ENCODE assay signal across 29 cellular contexts in the genomic region with DNA sequence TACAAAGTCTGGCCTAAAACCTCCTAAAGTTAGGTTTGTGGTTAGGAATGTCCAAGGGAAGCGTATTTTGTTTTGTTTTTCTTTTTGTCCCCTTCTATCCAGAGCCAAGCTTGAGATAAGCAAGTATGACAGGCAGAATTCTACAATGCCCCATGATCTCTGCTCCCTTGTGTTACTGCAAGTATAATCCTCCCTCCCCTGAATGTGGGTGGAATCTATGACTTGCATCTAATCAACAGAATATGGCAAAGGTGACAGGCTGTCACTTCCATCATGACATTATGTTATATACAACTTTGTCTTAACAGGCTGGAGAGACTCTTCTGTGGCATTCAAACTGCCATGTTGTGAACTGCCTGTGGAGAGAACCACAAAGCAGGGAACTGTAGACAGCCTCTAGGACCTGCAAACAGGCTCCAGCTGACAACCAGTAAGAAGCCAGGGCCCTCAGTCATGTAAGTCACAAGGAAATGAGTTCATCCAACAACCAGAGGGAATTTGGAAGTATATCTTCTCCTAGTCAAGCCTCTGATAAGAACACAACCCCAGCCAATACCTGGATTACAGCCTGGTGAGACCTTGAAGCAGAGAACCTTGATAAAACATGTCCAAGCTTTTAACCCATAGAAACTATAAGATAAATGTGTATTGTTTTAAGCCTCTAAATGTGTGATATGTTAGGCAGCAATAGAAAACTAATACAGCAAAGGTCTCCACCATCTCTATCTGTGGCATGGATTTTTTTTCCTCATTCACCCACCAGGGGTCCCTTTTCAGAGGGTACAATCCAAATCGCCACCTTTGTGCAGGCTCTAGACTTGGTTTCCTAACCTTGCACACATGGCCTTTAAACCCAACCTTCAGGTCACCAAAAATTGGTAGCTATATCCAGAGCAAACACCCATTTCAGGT. TPM values are rescaled to one million over a fixed set of nuclear protein-coding genes. Genes with fewer than 3 reads are reported as not detected.
DNase-seq lines count a peak whose midpoint lies in the region; ATAC-seq, FAIRE-seq and TF ChIP-seq lines count a peak whose summit lies in the region.
"Had no signal": no experiment of that assay in that cellular context is flagged by ENCODE, and none has a peak within 500 bp of the region (broad histone marks: within the 10 kb centered on the region; RNA-seq: fewer than 3 reads in every experiment).

No MANE protein-coding gene starts in this region.

- in situ Hi-C loops in K562 (cut with MboI): no loop called here

- H3K9me3 ChIP-seq in heart left ventricle (no peaks in the 10 kb centered on the region), right atrium auricular region (no peaks in the 10 kb centered on the region), H9 (ENCODE audit: control insufficient read depth, low read depth, low read length) (no peaks in the 10 kb centered on the region), K562 (replicated peaks; ENCODE audit: control insufficient read depth, insufficient read depth, low read depth, low read length) (no peaks in the 10 kb centered on the region), MM.1S (replicated peaks; ENCODE audit: insufficient read depth, low read length) (no peaks in the 10 kb centered on the region)

- DNase-seq in heart left ventricle (no peak), right atrium auricular region (ENCODE audit: low spot score) (no peak), H9 (no peak), K562 (ENCODE audit: extremely low read depth in 1 of 4, low spot score in 3 of 4) (peak; percentile 45 to 59 (median 52)), neural crest cell (ENCODE audit: low read depth, low spot score) (no peak), MM.1S (no peak)
- DNase-seq: activated CD4-positive, alpha-beta T cell treated with anti-CD3 and anti-CD28 coated beads for 36 hours; activated naive CD4-positive, alpha-beta T cell treated with anti-CD3 and anti-CD28 coated beads for 36 hours; aorta; caudate nucleus; immature natural killer cell; NCI-H510A treated with DMSO at 0.1 percent for 48 hours; NK-92 treated with Interleukin-12 subunit alpha and Interleukin-12 subunit beta, amount 100 ng/mL, for 24 hours; stimulated activated naive CD8-positive, alpha-beta T cell treated with anti-CD3 and anti-CD28 coated beads, Interleukin-15, Interleukin-2, amounts not matched to agents 100 U/mL and 50 U/mL, for 24 hours; T-helper 2 cell had no signal

- no peaks in the 10 kb centered on the region for H3K9me1 ChIP-seq in K562 (ENCODE audit: control insufficient read depth, insufficient read depth, low read length)

- H3F3A ChIP-seq in MM.1S (ENCODE audit: insufficient read depth, low read length): no peaks in the 10 kb centered on the region

- no peak overlapping the region for H4K91ac ChIP-seq in H9 (ENCODE audit: insufficient read length, low read depth, low read length)

- H3K56ac ChIP-seq in H9 (ENCODE audit: insufficient read length, low read depth, low read length): no peak overlapping the region

- intact Hi-C loops in heart left ventricle (cut with DNase I): no loop called here
- intact Hi-C loops in K562 (cut with micrococcal nuclease): no loop called here

- no peak overlapping the region for H2AK5ac ChIP-seq in H9 (ENCODE audit: insufficient read length, low read length)

- H3K27ac Mint-ChIP-seq in H9: no peak overlapping the region
- H3K27ac Mint-ChIP-seq in neural crest cell (ENCODE audit: unreplicated experiment): no peak overlapping the region
- H3K27ac Mint-ChIP-seq: activated CD4-positive, alpha-beta T cell treated with anti-CD3 and anti-CD28 coated beads for 36 hours; activated naive CD4-positive, alpha-beta T cell treated with anti-CD3 and anti-CD28 coated beads for 36 hours; nephron had no signal

- H2BK5ac ChIP-seq in H9 (ENCODE audit: insufficient read length, low read length): no peak overlapping the region

- TF ChIP-seq POLR2A in heart left ventricle (IDR thresholded peaks at IDR 0.05): no peak
- TF ChIP-seq POLR2A in K562 (conservative IDR thresholded peaks at IDR 0.05): no peak

- peak; percentile 42 for FAIRE-seq in K562 (lab: Jason Lieb, UNC)
- FAIRE-seq: H1 had no signal

- H2AFZ ChIP-seq in H9 (ENCODE audit: low read length) (no peak overlapping the region), K562 (ENCODE audit: low read depth, low read length) (no peak overlapping the region; the same call in 1 of the 2 replicates), MM.1S (ENCODE audit: low read length) (no peak overlapping the region)
- H2AFZ ChIP-seq: parathyroid adenoma had no signal

- H3K4me3 ChIP-seq in heart left ventricle (no peak overlapping the region), right atrium auricular region (no peak overlapping the region), K562 (no peak overlapping the region), MM.1S (ENCODE audit: low read length) (no peak overlapping the region)
- H3K4me3 ChIP-seq: SK-N-MC had no signal

- H3K4me2 ChIP-seq in H9 (ENCODE audit: insufficient read depth, insufficient read length, low read length): no peak overlapping the region
- peak overlapping the region; percentile 29; the same call in 1 of the 2 replicates for H3K4me2 ChIP-seq in K562 (ENCODE audit: insufficient read depth, low read length)
- H3K4me2 ChIP-seq in MM.1S (ENCODE audit: low read depth, low read length): no peak overlapping the region
- H3K4me2 ChIP-seq: KMS-11 had no signal

- H3K4me1 Mint-ChIP-seq in H9 (no peaks in the 10 kb centered on the region), neural crest cell (no peaks in the 10 kb centered on the region)

- H3K79me2 ChIP-seq in H9 (ENCODE audit: insufficient read depth, low read length): no peaks in the 10 kb centered on the region
- H3K79me2 ChIP-seq in K562 (ENCODE audit: control insufficient read depth, insufficient read depth, low read length): no peaks in the 10 kb centered on the region
- no peaks in the 10 kb centered on the region for H3K79me2 ChIP-seq in MM.1S (ENCODE audit: low read length)
- H3K79me2 ChIP-seq: parathyroid adenoma had no signal

- no peak overlapping the region for H3T11ph ChIP-seq in H9 (ENCODE audit: low read length)

- CTCF ChIA-PET in K562 (lab: Yijun Ruan, JAX; ENCODE audit: low intra/inter-chr PET ratio): no interaction called here

- TF ChIP-seq CTCF in heart left ventricle (IDR thresholded peaks at IDR 0.05): no peak
- TF ChIP-seq CTCF in right atrium auricular region (IDR thresholded peaks at IDR 0.05): no peak
- peak; percentile 24; the same call in 1 of the 3 replicates for TF ChIP-seq CTCF in H9 (conservative IDR thresholded peaks at IDR 0.05)
- 0 out of 6 replicates have a peak, but pooled peaks of 1 of the 3 experiments have one; percentile 14 for TF ChIP-seq CTCF in K562 (IDR thresholded peaks at IDR 0.05 in 2 of 3, conservative IDR thresholded peaks at IDR 0.05 in 1 of 3; ENCODE audit: insufficient read depth in 2 of 3, low read depth in 1 of 3, low read length in 3 of 3)
- peak; percentile 15 for TF ChIP-seq CTCF in neural crest cell (conservative IDR thresholded peaks at IDR 0.05)
- no peak for TF ChIP-seq CTCF in MM.1S (IDR thresholded peaks at IDR 0.05; ENCODE audit: low read length)

- H3K27me3 Mint-ChIP-seq in H9 (ENCODE audit: low read depth) (no peaks in the 10 kb centered on the region), neural crest cell (ENCODE audit: low read depth) (no peaks in the 10 kb centered on the region)
- H3K27me3 Mint-ChIP-seq: activated CD4-positive, alpha-beta T cell treated with anti-CD3 and anti-CD28 coated beads for 36 hours had no signal

- H2BK120ac ChIP-seq in H9 (ENCODE audit: low read depth, low read length, poor library complexity, severe bottlenecking): no peak overlapping the region

- no peak for TF ChIP-seq RAD21 in K562 (CRISPR knock-in tag; conservative IDR thresholded peaks at IDR 0.05 in 1 of 2, IDR thresholded peaks at IDR 0.05 in 1 of 2)

- TF ChIP-seq EP300 in K562 (IDR thresholded peaks at IDR 0.05; ENCODE audit: low read length): 0 out of 2 replicates have a peak, but pooled peaks have one; percentile 10

- no peaks in the 10 kb centered on the region for H3K79me1 ChIP-seq in H9 (ENCODE audit: insufficient read depth, low read depth, low read length, poor library complexity, severe bottlenecking)

- ATAC-seq in heart left ventricle (peak in 3 of 4 donors; percentile 31 to 42 (median 41)), K562 (peak; percentile 64), GM19324 (IDR thresholded peaks at IDR 0.05; ENCODE audit: low FRiP score, unreplicated experiment) (no peak), GM18873 (IDR thresholded peaks at IDR 0.05; ENCODE audit: low FRiP score, unreplicated experiment) (no peak)
- ATAC-seq: activated CD4-positive, alpha-beta T cell treated with anti-CD3 and anti-CD28 coated beads for 36 hours; sciatic nerve; stimulated activated naive CD8-positive, alpha-beta T cell treated with anti-CD3 and anti-CD28 coated beads, Interleukin-15, Interleukin-2, amounts not matched to agents 100 U/mL and 50 U/mL, for 24 hours had no signal

- H4K20me1 ChIP-seq in H9 (ENCODE audit: control insufficient read depth, insufficient read depth, insufficient read length) (no peaks in the 10 kb centered on the region), K562 (replicated peaks; ENCODE audit: control insufficient read depth, insufficient read depth, low read length) (no peaks in the 10 kb centered on the region), MM.1S (ENCODE audit: insufficient read depth, low read length) (no peaks in the 10 kb centered on the region)

- no peak overlapping the region for H3K9ac ChIP-seq in H9 (ENCODE audit: extremely low read depth, insufficient read length, low read length)
- H3K9ac ChIP-seq in K562 (ENCODE audit: insufficient read depth in 1 of 2, low read depth in 2 of 2, low read length in 2 of 2): 0 out of 4 replicates have a peak overlapping the region, but pooled peaks of 1 of the 2 experiments have one; percentile 2
- no peak overlapping the region for H3K9ac ChIP-seq in MM.1S (ENCODE audit: low read length)
- H3K9ac ChIP-seq: KMS-11, parathyroid adenoma had no signal

- H3K9me3 Mint-ChIP-seq in H9 (no peaks in the 10 kb centered on the region), neural crest cell (no peaks in the 10 kb centered on the region)
- H3K9me3 Mint-ChIP-seq: activated naive CD4-positive, alpha-beta T cell treated with anti-CD3 and anti-CD28 coated beads for 36 hours; immature natural killer cell; nephron had no signal

- H4K5ac ChIP-seq in H9 (ENCODE audit: insufficient read length, low read depth, low read length): no peak overlapping the region

- H3K27ac ChIP-seq in heart left ventricle (peak overlapping the region in 8 of 12 donors; percentile 12 to 60 (median 23)), right atrium auricular region (peak overlapping the region in 1 of 2 donors; percentile 17), H9 (ENCODE audit: insufficient read length, low read depth, low read length) (no peak overlapping the region), K562 (ENCODE audit: extremely low read depth, low read depth, low read length) (peak overlapping the region; percentile 31; the same call in 2 of the 3 replicates), MM.1S (ENCODE audit: low read length) (no peak overlapping the region)
- H3K27ac ChIP-seq: KMS-11, parathyroid adenoma, SK-N-MC had no signal

- H3K4me1 ChIP-seq in heart left ventricle (peaks cover 0 to 39% (median 4%) of the 10 kb centered on the region in 12 donors), right atrium auricular region (peaks cover 0 to 6% of the 10 kb centered on the region in 2 donors), H9 (ENCODE audit: insufficient read depth, low read length) (no peaks in the 10 kb centered on the region), K562 (replicated peaks in 1 of 2; ENCODE audit: control insufficient read depth in 2 of 2, insufficient read depth in 2 of 2, low read length in 2 of 2) (peaks cover 7 to 23% of the 10 kb centered on the region in 2 experiments; a peak in 4 of 5 replicates), MM.1S (ENCODE audit: low read length) (no peaks in the 10 kb centered on the region)

- no peaks in the 10 kb centered on the region for H3K23me2 ChIP-seq in H9 (ENCODE audit: insufficient read length, low read depth, low read length, poor library complexity, severe bottlenecking)

- POLR2A ChIA-PET in K562 (lab: Yijun Ruan, JAX): interaction anchor here (0.7 to 1.5 kb wide), 5 partner anchors 9 to 278 kb away, joined by 3 to 5 read pairs (median 4); a partner anchor contains a TSS

- H3K18ac ChIP-seq in H9 (ENCODE audit: insufficient read length, low read depth, low read length): no peak overlapping the region

- H3K14ac ChIP-seq in H9 (ENCODE audit: insufficient read depth, low read length): no peak overlapping the region

- H2BK15ac ChIP-seq in H9 (ENCODE audit: low read depth, low read length): no peak overlapping the region

- H2BK12ac ChIP-seq in H9 (ENCODE audit: insufficient read length, low read depth, low read length): no peak overlapping the region

- no TSS peak for BruUV-seq in K562 (replicated peaks; lab: Mats Ljungman, UMichigan)

- WGBS in heart left ventricle, 4 donors: 73 to 85% (median 77%) methylated on average over 2 of the region's 2 CpGs
- no CpG with 5 or more reads among the region's 2 CpGs for WGBS in H9 (ENCODE audit: extremely low coverage, insufficient read length, low lambda C conversion rate)
- WGBS in K562 (ENCODE audit: insufficient coverage, low coverage, missing lambda C conversion rate): 34% methylated on average over 2 of the region's 2 CpGs

- H3K27me3 ChIP-seq in heart left ventricle: no peaks in the 10 kb centered on the region
- H3K27me3 ChIP-seq in right atrium auricular region: no peaks in the 10 kb centered on the region
- no peaks in the 10 kb centered on the region for H3K27me3 ChIP-seq in H9 (ENCODE audit: insufficient read depth, low read length)
- H3K27me3 ChIP-seq in K562 (ENCODE audit: control insufficient read depth in 2 of 2, insufficient read depth in 2 of 2, low read length in 2 of 2): no peaks in the 10 kb centered on the region
- no peaks in the 10 kb centered on the region for H3K27me3 ChIP-seq in MM.1S (replicated peaks; ENCODE audit: insufficient read depth, low read length)

- H3K4ac ChIP-seq in H9 (ENCODE audit: low read depth, low read length): no peak overlapping the region

- H3K36me3 ChIP-seq in heart left ventricle: peaks cover 4 to 94% (median 38%) of the 10 kb centered on the region in 9 donors
- H3K36me3 ChIP-seq in right atrium auricular region: peaks cover 49% of the 10 kb centered on the region
- peaks cover 34% of the 10 kb centered on the region; the same call in 2 of the 3 replicates for H3K36me3 ChIP-seq in K562 (ENCODE audit: control insufficient read depth, insufficient read depth, low read length)
- no peaks in the 10 kb centered on the region for H3K36me3 ChIP-seq in MM.1S (replicated peaks; ENCODE audit: insufficient read depth, low read length)

- no peak overlapping the region for H2BK20ac ChIP-seq in H9 (ENCODE audit: low read depth, low read length, poor library complexity, severe bottlenecking)

- no peak overlapping the region for H4K8ac ChIP-seq in H9 (replicated peaks; ENCODE audit: insufficient read length, low read depth, low read length)

- no peaks in the 10 kb centered on the region for H3K9me2 ChIP-seq in MM.1S (replicated peaks; ENCODE audit: insufficient read depth, low read length)

- H3K36me3 Mint-ChIP-seq in H9 (ENCODE audit: insufficient read depth in 1 of 3, low read depth in 3 of 3): no peaks in the 10 kb centered on the region; a peak in 1 of 7 replicates
- peaks cover 4% of the 10 kb centered on the region for H3K36me3 Mint-ChIP-seq in neural crest cell (ENCODE audit: low read depth)

- no peak overlapping the region for H3K23ac ChIP-seq in H9 (ENCODE audit: insufficient read length, low read depth, low read length)

- H3K4me3 Mint-ChIP-seq in H9 (no peak overlapping the region), neural crest cell (no peak overlapping the region)
- H3K4me3 Mint-ChIP-seq: activated CD4-positive, alpha-beta T cell treated with anti-CD3 and anti-CD28 coated beads for 36 hours; activated naive CD4-positive, alpha-beta T cell treated with anti-CD3 and anti-CD28 coated beads for 36 hours; immature natural killer cell; nephron had no signal

RNA-seq across cellular contexts. Expression of a gene that starts 5.7 kb away (rescaled TPM):
- total RNA-seq in heart left ventricle: 10 to 100 TPM in 2 of 9 donors, 1 to 10 TPM in 7; 2.3 to 45.1 (median 6.5) TPM
- polyA plus RNA-seq in heart left ventricle: 1 to 10 TPM; 6.8 to 9.3 TPM
- total RNA-seq in right atrium auricular region: 10 to 100 TPM in 1 of 2 donors, 1 to 10 TPM in 1; 9.6 to 33.6 TPM
- 0.35 TPM in 1 of 2 replicates, not detected in the other for total RNA-seq in H9 (2021)
- 2.9 and 9.0 TPM in 2 replicates for total RNA-seq in K562 (2011; cell fraction: chromatin; rRNA removed; ENCODE audit: low replicate concordance)
- 1.2 and 3.2 TPM in 2 replicates for total RNA-seq in K562 (2011; cell fraction: nucleolus; rRNA removed)
- 4.1 and 4.7 TPM in 2 replicates for total RNA-seq in K562 (2011; cell fraction: nucleoplasm; rRNA removed)
- 0.45 and 0.65 TPM in 2 replicates for total RNA-seq in K562 (2014; rRNA removed)
- total RNA-seq in K562 (2014; rRNA removed; fragmentation: Illumina TruSeq; extraction: Trizol): 0.99 and 1.1 TPM in 2 replicates
- 0.90 and 1.3 TPM in 2 replicates for total RNA-seq in K562 (2015; rRNA removed; fragmentation: Illumina TruSeq; extraction: Trizol)
- total RNA-seq in K562 (2021): 0.72 and 1.2 TPM in 2 replicates
- polyA plus RNA-seq in K562 (2011; rRNA removed): 2.7 and 4.2 TPM in 2 replicates
- polyA plus RNA-seq in K562 (2011; cell fraction: cytosol; rRNA removed): 0.91 and 2.6 TPM in 2 replicates
- 14.7 and 27.0 TPM in 2 replicates for polyA plus RNA-seq in K562 (2011; cell fraction: nucleus; rRNA removed)
- polyA plus RNA-seq in K562 (2012): 0.95 and 2.6 TPM in 2 replicates
- 1.7 and 1.9 TPM in 2 replicates for polyA plus RNA-seq in K562 (2014; fragmentation: Illumina TruSeq; extraction: Trizol)
- under 1 TPM; 0.48 to 0.76 TPM for polyA plus RNA-seq in K562 (2014; fragmentation: Nextera tagmentation; extraction: Ambion mirVana)
- 1.3 and 1.8 TPM in 2 replicates for polyA plus RNA-seq in K562 (2014; rRNA removed)
- polyA minus RNA-seq in K562 (2011; rRNA and poly(A)+ RNA removed): 1.2 and 3.8 TPM in 2 replicates
- polyA minus RNA-seq in K562 (2011; cell fraction: cytosol; rRNA and poly(A)+ RNA removed): 1.0 TPM in 1 of 2 replicates, not detected in the other
- polyA minus RNA-seq in K562 (2011; cell fraction: nucleus; rRNA and poly(A)+ RNA removed): 2.3 and 4.9 TPM in 2 replicates
- 0.61 and 0.96 TPM in 2 replicates for total RNA-seq in neural crest cell

RNA-seq across cellular contexts. Expression of a gene that starts 18.8 kb away (rescaled TPM):
- total RNA-seq in heart left ventricle (100 to 1,000 TPM; 394 to 878 (median 625) TPM), right atrium auricular region (100 to 1,000 TPM; 297 to 429 TPM), H9 (2021) (250 and 271 TPM in 2 replicates), K562 (2014; rRNA removed) (727 and 890 TPM in 2 replicates), K562 (2014; rRNA removed; fragmentation: Illumina TruSeq; extraction: Trizol) (1,061 and 1,110 TPM in 2 replicates), K562 (2015; rRNA removed; fragmentation: Illumina TruSeq; extraction: Trizol) (1,044 and 1,100 TPM in 2 replicates), K562 (2021) (651 and 736 TPM in 2 replicates), neural crest cell (240 and 253 TPM in 2 replicates)
- polyA plus RNA-seq in heart left ventricle (100 to 1,000 TPM; 563 to 710 TPM), K562 (2011; rRNA removed) (1,020 and 1,271 TPM in 2 replicates), K562 (2014; fragmentation: Illumina TruSeq; extraction: Trizol) (896 and 1,028 TPM in 2 replicates), K562 (2014; fragmentation: Nextera tagmentation; extraction: Ambion mirVana) (1,000 to 10,000 TPM; 2,499 to 2,735 TPM), K562 (2014; rRNA removed) (1,033 and 1,042 TPM in 2 replicates)
- total RNA-seq in K562 (2011; cell fraction: chromatin; rRNA removed; ENCODE audit: low replicate concordance): 30.9 and 50.4 TPM in 2 replicates
- 36.7 and 51.9 TPM in 2 replicates for total RNA-seq in K562 (2011; cell fraction: nucleolus; rRNA removed)
- total RNA-seq in K562 (2011; cell fraction: nucleoplasm; rRNA removed): 51.1 and 70.5 TPM in 2 replicates
- 438 and 690 TPM in 2 replicates for polyA plus RNA-seq in K562 (2011; cell fraction: cytosol; rRNA removed)
- 132 and 238 TPM in 2 replicates for polyA plus RNA-seq in K562 (2011; cell fraction: nucleus; rRNA removed)
- polyA plus RNA-seq in K562 (2012): 643 and 784 TPM in 2 replicates
- 658 and 670 TPM in 2 replicates for polyA minus RNA-seq in K562 (2011; rRNA and poly(A)+ RNA removed)
- polyA minus RNA-seq in K562 (2011; cell fraction: cytosol; rRNA and poly(A)+ RNA removed): 238 and 250 TPM in 2 replicates
- polyA minus RNA-seq in K562 (2011; cell fraction: nucleus; rRNA and poly(A)+ RNA removed): 15.9 and 51.3 TPM in 2 replicates

RNA-seq across cellular contexts. Expression of a gene that starts 19.0 kb away (rescaled TPM):
- total RNA-seq in heart left ventricle (10 to 100 TPM; 30.5 to 48.4 (median 34.0) TPM), right atrium auricular region (10 to 100 TPM; 29.9 to 44.0 TPM), H9 (2021) (70.9 and 74.2 TPM in 2 replicates), K562 (2014; rRNA removed) (68.1 and 89.8 TPM in 2 replicates), K562 (2014; rRNA removed; fragmentation: Illumina TruSeq; extraction: Trizol) (72.4 and 78.5 TPM in 2 replicates), K562 (2015; rRNA removed; fragmentation: Illumina TruSeq; extraction: Trizol) (74.2 and 75.3 TPM in 2 replicates), K562 (2021) (92.3 and 94.4 TPM in 2 replicates), neural crest cell (54.6 and 58.7 TPM in 2 replicates)
- polyA plus RNA-seq in heart left ventricle (10 to 100 TPM; 25.6 to 64.3 TPM), K562 (2011; rRNA removed) (160 and 174 TPM in 2 replicates), K562 (2014; fragmentation: Illumina TruSeq; extraction: Trizol) (101 and 116 TPM in 2 replicates), K562 (2014; fragmentation: Nextera tagmentation; extraction: Ambion mirVana) (10 to 100 TPM; 20.6 to 31.0 TPM), K562 (2014; rRNA removed) (68.3 and 76.3 TPM in 2 replicates)
- total RNA-seq in K562 (2011; cell fraction: chromatin; rRNA removed; ENCODE audit: low replicate concordance): 55.5 and 146 TPM in 2 replicates
- total RNA-seq in K562 (2011; cell fraction: nucleolus; rRNA removed): 105 and 113 TPM in 2 replicates
- total RNA-seq in K562 (2011; cell fraction: nucleoplasm; rRNA removed): 67.2 and 95.3 TPM in 2 replicates
- polyA plus RNA-seq in K562 (2011; cell fraction: cytosol; rRNA removed): 141 and 162 TPM in 2 replicates
- polyA plus RNA-seq in K562 (2011; cell fraction: nucleus; rRNA removed): 336 and 420 TPM in 2 replicates
- 49.8 and 86.5 TPM in 2 replicates for polyA plus RNA-seq in K562 (2012)
- polyA minus RNA-seq in K562 (2011; rRNA and poly(A)+ RNA removed): 97.4 and 135 TPM in 2 replicates
- 54.2 and 76.3 TPM in 2 replicates for polyA minus RNA-seq in K562 (2011; cell fraction: cytosol; rRNA and poly(A)+ RNA removed)
- 42.7 and 50.2 TPM in 2 replicates for polyA minus RNA-seq in K562 (2011; cell fraction: nucleus; rRNA and poly(A)+ RNA removed)

RNA-seq across cellular contexts. Expression of a gene that starts 35.4 kb away (rescaled TPM):
- total RNA-seq in heart left ventricle (1 to 10 TPM in 7 of 9 donors, under 1 TPM in 2; 0.12 to 6.2 (median 2.2) TPM), right atrium auricular region (10 to 100 TPM in 1 of 2 donors, 1 to 10 TPM in 1; 2.0 to 11.3 TPM), H9 (2021) (not detected in 2 replicates), K562 (2014; rRNA removed) (0.08 TPM in 1 of 2 replicates, not detected in the other), K562 (2014; rRNA removed; fragmentation: Illumina TruSeq; extraction: Trizol) (0.26 TPM in 1 of 2 replicates, not detected in the other), K562 (2015; rRNA removed; fragmentation: Illumina TruSeq; extraction: Trizol) (0.19 and 0.33 TPM in 2 replicates), K562 (2021) (not detected in 2 replicates), neural crest cell (not detected in 2 replicates)
- polyA plus RNA-seq in heart left ventricle (1 to 10 TPM; 1.2 to 1.5 TPM), K562 (2011; rRNA removed) (0.13 and 0.19 TPM in 2 replicates), K562 (2014; fragmentation: Illumina TruSeq; extraction: Trizol) (0.12 TPM in 2 replicates), K562 (2014; fragmentation: Nextera tagmentation; extraction: Ambion mirVana) (under 1 TPM; 0.20 to 0.35 TPM), K562 (2014; rRNA removed) (0.09 TPM in 1 of 2 replicates, not detected in the other)
- total RNA-seq in K562 (2011; cell fraction: chromatin; rRNA removed; ENCODE audit: low replicate concordance): not detected in 2 replicates
- not detected in 2 replicates for total RNA-seq in K562 (2011; cell fraction: nucleolus; rRNA removed)
- total RNA-seq in K562 (2011; cell fraction: nucleoplasm; rRNA removed): not detected in 2 replicates
- polyA plus RNA-seq in K562 (2011; cell fraction: cytosol; rRNA removed): 0.04 and 0.09 TPM in 2 replicates
- polyA plus RNA-seq in K562 (2011; cell fraction: nucleus; rRNA removed): 0.18 TPM in 1 of 2 replicates, not detected in the other
- 0.43 and 0.48 TPM in 2 replicates for polyA plus RNA-seq in K562 (2012)
- polyA minus RNA-seq in K562 (2011; rRNA and poly(A)+ RNA removed): 0.35 TPM in 1 of 2 replicates, not detected in the other
- not detected in 2 replicates for polyA minus RNA-seq in K562 (2011; cell fraction: cytosol; rRNA and poly(A)+ RNA removed)
- polyA minus RNA-seq in K562 (2011; cell fraction: nucleus; rRNA and poly(A)+ RNA removed): not detected in 2 replicates
- total RNA-seq: activated CD8-positive, alpha-beta memory T cell treated with anti-CD3 and anti-CD28 coated beads for 36 hours; activated naive CD4-positive, alpha-beta T cell treated with anti-CD3 and anti-CD28 coated beads for 36 hours; fibroblast of villous mesenchyme; H1; HT1080; mononuclear cell; RPMI7951 had no signal
- polyA plus RNA-seq: BJ had no signal

RNA-seq across cellular contexts. Expression of a gene that starts 35.4 kb away (rescaled TPM):
- 10 to 100 TPM in 1 of 9 donors, 1 to 10 TPM in 4, under 1 TPM in 2, not detected in 2; 0.46 to 26.4 (median 2.2) TPM for total RNA-seq in heart left ventricle
- polyA plus RNA-seq in heart left ventricle: 1 to 10 TPM; 1.1 TPM
- total RNA-seq in right atrium auricular region: 1 to 10 TPM in 1 of 2 donors, under 1 TPM in 1; 0.63 to 4.8 TPM
- total RNA-seq in H9 (2021): not detected in 2 replicates
- not detected in 2 replicates for total RNA-seq in K562 (2011; cell fraction: chromatin; rRNA removed; ENCODE audit: low replicate concordance)
- total RNA-seq in K562 (2011; cell fraction: nucleolus; rRNA removed): not detected in 2 replicates
- total RNA-seq in K562 (2011; cell fraction: nucleoplasm; rRNA removed): not detected in 2 replicates
- total RNA-seq in K562 (2014; rRNA removed): not detected in 2 replicates
- total RNA-seq in K562 (2014; rRNA removed; fragmentation: Illumina TruSeq; extraction: Trizol): not detected in 2 replicates
- 0.11 TPM in 1 of 2 replicates, not detected in the other for total RNA-seq in K562 (2015; rRNA removed; fragmentation: Illumina TruSeq; extraction: Trizol)
- 0.13 TPM in 1 of 2 replicates, not detected in the other for total RNA-seq in K562 (2021)
- not detected in 2 replicates for polyA plus RNA-seq in K562 (2011; rRNA removed)
- not detected in 2 replicates for polyA plus RNA-seq in K562 (2011; cell fraction: cytosol; rRNA removed)
- polyA plus RNA-seq in K562 (2011; cell fraction: nucleus; rRNA removed): not detected in 2 replicates
- polyA plus RNA-seq in K562 (2012): not detected in 2 replicates
- not detected in 2 replicates for polyA plus RNA-seq in K562 (2014; fragmentation: Illumina TruSeq; extraction: Trizol)
- polyA plus RNA-seq in K562 (2014; fragmentation: Nextera tagmentation; extraction: Ambion mirVana): under 1 TPM in 1 of 2 experiments, not detected in 1; 0.11 TPM
- not detected in 2 replicates for polyA plus RNA-seq in K562 (2014; rRNA removed)
- polyA minus RNA-seq in K562 (2011; rRNA and poly(A)+ RNA removed): not detected in 2 replicates
- polyA minus RNA-seq in K562 (2011; cell fraction: cytosol; rRNA and poly(A)+ RNA removed): not detected in 2 replicates
- not detected in 2 replicates for polyA minus RNA-seq in K562 (2011; cell fraction: nucleus; rRNA and poly(A)+ RNA removed)
- total RNA-seq in neural crest cell: not detected in 2 replicates
- total RNA-seq: activated CD4-positive, alpha-beta T cell treated with anti-CD3 and anti-CD28 coated beads for 36 hours; activated naive CD4-positive, alpha-beta T cell treated with anti-CD3 and anti-CD28 coated beads for 36 hours; H1; HT1080; mononuclear cell; RPMI7951 had no signal
- polyA plus RNA-seq: BJ, H1, immature natural killer cell had no signal

Comparison
In these comparisons a context has a peak if more than half of its experiments do, and no peak if none do; other contexts are left out.
1. ATAC-seq: peak in heart left ventricle (3 of 4) and K562 (single experiment); none in GM19324 (single experiment) and GM18873 (single experiment).
2. DNase-seq: peak in K562 (4 of 4); none in heart left ventricle (0 of 5), right atrium auricular region (single experiment), H9 (single experiment), neural crest cell (single experiment) and MM.1S (single experiment).
3. H3K27ac ChIP-seq: peak in heart left ventricle (8 of 12) and K562 (single experiment); none in H9 (single experiment) and MM.1S (single experiment).
4. CTCF ChIP-seq: peak in H9 (single experiment) and neural crest cell (single experiment); none in heart left ventricle (0 of 12), right atrium auricular region (0 of 2) and MM.1S (single experiment).